In genomic region chr11:46277623-46278386, GRCh38 we compare ENCODE assay signal across 8 cellular contexts. TPM values are rescaled to one million over a fixed set of nuclear protein-coding genes. Genes with fewer than 3 reads are reported as not detected.
DNase-seq lines count a peak whose midpoint lies in the region; ATAC-seq and TF ChIP-seq lines count a peak whose summit lies in the region.

CREB3L1 (plus strand) TSS chr11:46277662; CDS start chr11:46278112, 450 bp downstream.

- H3K4me1 Mint-ChIP-seq in activated CD8-positive, alpha-beta T cell treated with anti-CD3 and anti-CD28 coated beads for 36 hours (ENCODE audit: low read depth) = peaks cover 5% of the 10 kb centered on the region
- peaks cover under 1% of the 10 kb centered on the region for H3K4me1 Mint-ChIP-seq in activated CD8-positive, alpha-beta T cell treated with anti-CD3 and anti-CD28 coated beads, Interleukin-2, amount 10 ng/mL, durations not matched to agents 7 days and 5 days (ENCODE audit: low read depth)

- H3K4me1 ChIP-seq in stomach smooth muscle (ENCODE audit: control insufficient read depth, insufficient read depth, low read length) = peaks cover 25% of the 10 kb centered on the region

- peak within 1 kb of the TSS; percentile 7 for H3K4me3 Mint-ChIP-seq in activated CD8-positive, alpha-beta T cell treated with anti-CD3 and anti-CD28 coated beads for 36 hours
- no peak within 1 kb of the TSS for H3K4me3 Mint-ChIP-seq in activated CD8-positive, alpha-beta T cell treated with anti-CD3 and anti-CD28 coated beads, Interleukin-2, amount 10 ng/mL, durations not matched to agents 7 days and 5 days

- H3K4me3 ChIP-seq in WI38 (ENCODE audit: low read depth, low read length) (peak within 1 kb of the TSS; percentile 99), iPS-18c (ENCODE audit: insufficient read depth, low read depth, low read length) (peak within 1 kb of the TSS; percentile 74), stomach smooth muscle (ENCODE audit: low read length in 2 of 2) (peak within 1 kb of the TSS; percentile 53 to 68)

- POLR2A ChIA-PET in activated CD8-positive, alpha-beta T cell treated with anti-CD3 and anti-CD28 coated beads for 36 hours (lab: Charles Lee) = interaction anchor here (2.3 kb wide), 1 partner anchor 39 kb away, joined by 8 read pairs; no protein-coding TSS in a partner anchor
- POLR2A ChIA-PET in activated CD8-positive, alpha-beta T cell treated with anti-CD3 and anti-CD28 coated beads, Interleukin-2, amount 10 ng/mL, durations not matched to agents 7 days and 5 days (lab: Charles Lee) = no interaction called here

- DNase-seq in activated CD8-positive, alpha-beta T cell treated with anti-CD3 and anti-CD28 coated beads for 36 hours = no peak
- DNase-seq in activated CD8-positive, alpha-beta T cell treated with anti-CD3 and anti-CD28 coated beads, Interleukin-2, amount 10 ng/mL, durations not matched to agents 7 days and 5 days = no peak
- DNase-seq in GM10266 (ENCODE audit: extremely low spot score) = no peak
- DNase-seq in NCI-H524 treated with DMSO at 0.1 percent for 48 hours (lab: John Stamatoyannopoulos, UW) = no peak

- H3K9me3 ChIP-seq in iPS-18c (ENCODE audit: control insufficient read depth, insufficient read depth, low read length) (no peaks in the 10 kb centered on the region), stomach smooth muscle (ENCODE audit: control insufficient read depth in 2 of 2, low read length in 2 of 2) (no peaks in the 10 kb centered on the region)

- H3K27me3 Mint-ChIP-seq in activated CD8-positive, alpha-beta T cell treated with anti-CD3 and anti-CD28 coated beads for 36 hours = peaks cover 33% of the 10 kb centered on the region
- H3K27me3 Mint-ChIP-seq in activated CD8-positive, alpha-beta T cell treated with anti-CD3 and anti-CD28 coated beads, Interleukin-2, amount 10 ng/mL, durations not matched to agents 7 days and 5 days (ENCODE audit: low read depth) = peaks cover 39% of the 10 kb centered on the region

- H3K27ac Mint-ChIP-seq in activated CD8-positive, alpha-beta T cell treated with anti-CD3 and anti-CD28 coated beads for 36 hours = no peak within 1 kb of the TSS
- no peak within 1 kb of the TSS for H3K27ac Mint-ChIP-seq in activated CD8-positive, alpha-beta T cell treated with anti-CD3 and anti-CD28 coated beads, Interleukin-2, amount 10 ng/mL, durations not matched to agents 7 days and 5 days

- H3K36me3 ChIP-seq in stomach smooth muscle (ENCODE audit: control insufficient read depth in 2 of 2, insufficient read depth in 2 of 2, low read length in 2 of 2) = no peaks in the 10 kb centered on the region

- H3K9me3 Mint-ChIP-seq in activated CD8-positive, alpha-beta T cell treated with anti-CD3 and anti-CD28 coated beads for 36 hours = no peaks in the 10 kb centered on the region
- H3K9me3 Mint-ChIP-seq in activated CD8-positive, alpha-beta T cell treated with anti-CD3 and anti-CD28 coated beads, Interleukin-2, amount 10 ng/mL, durations not matched to agents 7 days and 5 days (ENCODE audit: insufficient read depth) = no peaks in the 10 kb centered on the region

- intact Hi-C loops in activated CD8-positive, alpha-beta T cell treated with anti-CD3 and anti-CD28 coated beads for 36 hours (cut with micrococcal nuclease) = no loop called here

- no peak for ATAC-seq in activated CD8-positive, alpha-beta T cell treated with anti-CD3 and anti-CD28 coated beads for 36 hours
- ATAC-seq in activated CD8-positive, alpha-beta T cell treated with anti-CD3 and anti-CD28 coated beads, Interleukin-2, amount 10 ng/mL, durations not matched to agents 7 days and 5 days = no peak
- ATAC-seq in HG03520 (IDR thresholded peaks at IDR 0.05; ENCODE audit: unreplicated experiment) = no peak

- H3K9ac ChIP-seq in stomach smooth muscle (ENCODE audit: low read length in 2 of 2) = peak within 1 kb of the TSS; percentile 47 to 56

- no peaks in the 10 kb centered on the region for H3K36me3 Mint-ChIP-seq in activated CD8-positive, alpha-beta T cell treated with anti-CD3 and anti-CD28 coated beads for 36 hours (ENCODE audit: low read depth)
- no peaks in the 10 kb centered on the region for H3K36me3 Mint-ChIP-seq in activated CD8-positive, alpha-beta T cell treated with anti-CD3 and anti-CD28 coated beads, Interleukin-2, amount 10 ng/mL, durations not matched to agents 7 days and 5 days (ENCODE audit: low read depth)

- no peak for TF ChIP-seq CTCF in activated CD8-positive, alpha-beta T cell treated with anti-CD3 and anti-CD28 coated beads for 36 hours (IDR thresholded peaks at IDR 0.05)
- TF ChIP-seq CTCF in WI38 (IDR thresholded peaks at IDR 0.05; ENCODE audit: low read depth, low read length) = no peak
- no peak for TF ChIP-seq CTCF in GM10266 (IDR thresholded peaks at IDR 0.05; ENCODE audit: control insufficient read depth, insufficient read depth, low read depth, missing control alignments)

- H3K27me3 ChIP-seq in stomach smooth muscle (ENCODE audit: control insufficient read depth in 1 of 2, insufficient read depth in 2 of 2, low read length in 2 of 2) = peaks cover 28 to 32% of the 10 kb centered on the region in 2 donors

- CTCF ChIA-PET in activated CD8-positive, alpha-beta T cell treated with anti-CD3 and anti-CD28 coated beads for 36 hours (lab: Charles Lee) = interaction anchor here (1.0 to 2.7 kb wide), 14 partner anchors 9 to 318 kb away, joined by 3 to 13 read pairs (median 4); no protein-coding TSS in a partner anchor
- CTCF ChIA-PET in activated CD8-positive, alpha-beta T cell treated with anti-CD3 and anti-CD28 coated beads, Interleukin-2, amount 10 ng/mL, durations not matched to agents 7 days and 5 days (lab: Charles Lee) = interaction anchor here (0.8 to 6.4 kb wide), 3 partner anchors 31 to 417 kb away, joined by 3 to 29 read pairs (median 6); no protein-coding TSS in a partner anchor

- H3K27ac ChIP-seq in stomach smooth muscle (ENCODE audit: low read length) = no peak within 1 kb of the TSS

RNA-seq across cellular contexts. Expression of gene CREB3L1, which starts in this region (rescaled TPM):
- total RNA-seq in activated CD8-positive, alpha-beta T cell treated with anti-CD3 and anti-CD28 coated beads for 36 hours = not detected
- total RNA-seq in activated CD8-positive, alpha-beta T cell treated with anti-CD3 and anti-CD28 coated beads, Interleukin-2, amount 10 ng/mL, durations not matched to agents 7 days and 5 days = not detected
